In genomic region chr2:101387151-101387807, GRCh38 we compare ENCODE assay signal across 9 cellular contexts. TPM values are rescaled to one million over a fixed set of nuclear protein-coding genes. Genes with fewer than 3 reads are reported as not detected.
A peak's percentile ranks its signal among the peaks of the same experiment; 100 is the strongest.
DNase-seq lines count a peak whose midpoint lies in the region; ATAC-seq, FAIRE-seq and TF ChIP-seq lines count a peak whose summit lies in the region.
"Had no signal": no experiment of that assay in that cellular context is flagged by ENCODE, and none has a peak within 500 bp of the region (broad histone marks: within the 10 kb centered on the region; RNA-seq: fewer than 3 reads in every experiment).

Gene CREG2 (minus strand): TSS chr2:101387503. CDS start chr2:101387457, 46 bp downstream.

- H3K9me3 ChIP-seq in Caco-2, result no peaks in the 10 kb centered on the region
- no peaks in the 10 kb centered on the region for H3K9me3 ChIP-seq in small intestine (ENCODE audit: control insufficient read depth, low read depth)

- H3K4me1 ChIP-seq in Caco-2 (peaks cover 13% of the 10 kb centered on the region), small intestine (ENCODE audit: control insufficient read depth in 2 of 2, insufficient read depth in 1 of 2, low read depth in 1 of 2, low read length in 1 of 2) (no peaks in the 10 kb centered on the region)

- POLR2A ChIA-PET in Caco-2 (lab: Charles Lee) (interaction anchor here (1.3 to 1.6 kb wide), 2 partner anchors 38 to 45 kb away, joined by 4 to 10 read pairs; no protein-coding TSS in a partner anchor), WTC11 (lab: Charles Lee) (no interaction called here)

- H3K4me1 Mint-ChIP-seq in Caco-2 (ENCODE audit: low read depth, unreplicated experiment) (peaks cover 12% of the 10 kb centered on the region), WTC11 (peaks cover 22% of the 10 kb centered on the region)

- WGBS in small intestine, 3 donors, result 1 to 2% (median 1%) methylated on average over 37 to 79 of the region's 79 CpGs

- H3K27me3 ChIP-seq in Caco-2 (replicated peaks; ENCODE audit: control insufficient read depth, insufficient read depth, low read length) (no peaks in the 10 kb centered on the region), small intestine (ENCODE audit: control insufficient read depth in 2 of 2, insufficient read depth in 2 of 2, low read length in 2 of 2) (peaks cover 9 to 22% of the 10 kb centered on the region in 2 donors)

- H3K27me3 Mint-ChIP-seq in Caco-2 (ENCODE audit: insufficient read depth, unreplicated experiment) (no peaks in the 10 kb centered on the region), WTC11 (ENCODE audit: low read depth) (peaks cover 48% of the 10 kb centered on the region)

- DNase-seq in Caco-2 (peak; percentile 81 to 92), LHCN-M2 (ENCODE audit: low read depth) (peak; percentile 62), WTC11 (ENCODE audit: low spot score) (peak; percentile 80), inferior parietal cortex (ENCODE audit: extremely low spot score) (peak; percentile 67), small intestine (peak; percentile 8), KG1 (lab: John Stamatoyannopoulos, UW) (no peak)
- DNase-seq in central memory CD4-positive, alpha-beta T cell, result peak; percentile 52

- no peak for FAIRE-seq in small intestine (lab: Jason Lieb, UNC)
- FAIRE-seq: TTC549 had no signal

- H3K27ac Mint-ChIP-seq in Caco-2 (ENCODE audit: unreplicated experiment) (peak within 1 kb of the TSS; percentile 45), WTC11 (no peak within 1 kb of the TSS)

- H3K36me3 ChIP-seq in Caco-2 (ENCODE audit: control insufficient read depth, insufficient read depth, low read length) (no peaks in the 10 kb centered on the region), small intestine (ENCODE audit: control insufficient read depth in 2 of 2, insufficient read depth in 2 of 2, low read length in 2 of 2) (no peaks in the 10 kb centered on the region)

- TF ChIP-seq CTCF in Caco-2 (IDR thresholded peaks at IDR 0.05; ENCODE audit: insufficient read depth in 1 of 2, low read depth in 1 of 2, low read length in 1 of 2, severe bottlenecking in 1 of 2, unreplicated experiment in 1 of 2) (peak; percentile 70 to 73), WTC11 (IDR thresholded peaks at IDR 0.05) (peak; percentile 34; the same call in 1 of the 2 replicates)

- no TSS peak for BruUV-seq in Caco-2 (replicated peaks; lab: Mats Ljungman, UMichigan)

- H3K9me3 Mint-ChIP-seq in Caco-2 (ENCODE audit: unreplicated experiment) (peaks cover 1% of the 10 kb centered on the region), WTC11 (no peaks in the 10 kb centered on the region)

- no peak within 1 kb of the TSS for H3K27ac ChIP-seq in small intestine (ENCODE audit: low read depth in 1 of 2, low read length in 1 of 2)

- intact Hi-C loops in Caco-2 (cut with micrococcal nuclease; ENCODE audit: unreplicated experiment), result loop anchor here (1.0 to 10.0 kb wide), 2 partner anchors 45 to 112 kb away; no protein-coding TSS in a partner anchor

- H3K36me3 Mint-ChIP-seq in Caco-2 (ENCODE audit: insufficient read depth, unreplicated experiment) (peaks cover 34% of the 10 kb centered on the region), WTC11 (no peaks in the 10 kb centered on the region)

- H3K4me3 Mint-ChIP-seq in Caco-2 (ENCODE audit: unreplicated experiment), result peak within 1 kb of the TSS; percentile 85
- H3K4me3 Mint-ChIP-seq in WTC11, result peak within 1 kb of the TSS; percentile 80

- CTCF ChIA-PET in Caco-2 (lab: Charles Lee), result interaction anchor here (0.5 to 3.9 kb wide), 15 partner anchors 11 to 445 kb away, joined by 3 to 49 read pairs (median 4); partner anchors contain the start of gene RNF149
- CTCF ChIA-PET in WTC11 (lab: Charles Lee), result interaction anchor here (0.6 to 3.9 kb wide), 27 partner anchors 7 to 438 kb away, joined by 3 to 72 read pairs (median 4); partner anchors contain the start of gene RNF149

- ATAC-seq in WTC11 (peak; percentile 84), HG03571 (IDR thresholded peaks at IDR 0.05; ENCODE audit: unreplicated experiment) (no peak)

- H3K4me3 ChIP-seq in Caco-2 (ENCODE audit: low read depth, low read length) (peak within 1 kb of the TSS; percentile 90), small intestine (ENCODE audit: low read depth in 1 of 2, low read length in 2 of 2) (peak within 1 kb of the TSS in 1 of 2 donors; percentile 42)

TF ChIP-seq in WTC11, 78 proteins besides CTCF, POLR2A, EP300 and RAD21:
- TF ChIP-seq TEAD1 (CRISPR knock-in tag; IDR thresholded peaks at IDR 0.05) (peak; percentile 24; the same call in 1 of the 2 replicates), CREB1 (CRISPR knock-in tag; IDR thresholded peaks at IDR 0.05) (no peak), E2F5 (CRISPR knock-in tag; IDR thresholded peaks at IDR 0.05) (peak; percentile 56; the same call in 1 of the 2 replicates), FOXP4 (CRISPR knock-in tag; IDR thresholded peaks at IDR 0.05) (0 out of 2 replicates have a peak, but pooled peaks have one; percentile 20), NFYB (CRISPR knock-in tag; conservative IDR thresholded peaks at IDR 0.05; ENCODE audit: low read depth) (no peak), GTF2I (CRISPR knock-in tag; conservative IDR thresholded peaks at IDR 0.05) (no peak), MAX (CRISPR knock-in tag; IDR thresholded peaks at IDR 0.05) (peak; percentile 47; the same call in 1 of the 2 replicates), HMGXB4 (CRISPR knock-in tag; IDR thresholded peaks at IDR 0.05) (peak; percentile 71)

RNA-seq across cellular contexts. Expression of gene CREG2, which starts in this region (rescaled TPM):
- total RNA-seq in Caco-2 (2022) (119 and 120 TPM in 2 replicates), LHCN-M2 (2014; rRNA removed) (1.8 and 2.4 TPM in 2 replicates), WTC11 (2021) (1.1 to 1.7 TPM (median 1.6 TPM) in 3 replicates)
- 0.17 TPM for polyA plus RNA-seq in LHCN-M2 (2012)
- polyA plus RNA-seq in small intestine, result under 1 TPM in 2 of 3 donors, not detected in 1; under 0.01 to 0.24 TPM

Comparison
In these comparisons a context has a peak if more than half of its experiments do, and no peak if none do; other contexts are left out.
1. RNA of gene CREG2 (total RNA-seq): 119 to 120 TPM in Caco-2; 1.8 to 2.4 TPM in LHCN-M2 and 1.1 to 1.7 TPM in WTC11; every median in the first group is over 10 times any median in the second.
2. Peak in DNase-seq in small intestine; RNA of the gene not detected or under 1 TPM.